ENCODE assay signal across 25 cellular contexts in the genomic region with DNA sequence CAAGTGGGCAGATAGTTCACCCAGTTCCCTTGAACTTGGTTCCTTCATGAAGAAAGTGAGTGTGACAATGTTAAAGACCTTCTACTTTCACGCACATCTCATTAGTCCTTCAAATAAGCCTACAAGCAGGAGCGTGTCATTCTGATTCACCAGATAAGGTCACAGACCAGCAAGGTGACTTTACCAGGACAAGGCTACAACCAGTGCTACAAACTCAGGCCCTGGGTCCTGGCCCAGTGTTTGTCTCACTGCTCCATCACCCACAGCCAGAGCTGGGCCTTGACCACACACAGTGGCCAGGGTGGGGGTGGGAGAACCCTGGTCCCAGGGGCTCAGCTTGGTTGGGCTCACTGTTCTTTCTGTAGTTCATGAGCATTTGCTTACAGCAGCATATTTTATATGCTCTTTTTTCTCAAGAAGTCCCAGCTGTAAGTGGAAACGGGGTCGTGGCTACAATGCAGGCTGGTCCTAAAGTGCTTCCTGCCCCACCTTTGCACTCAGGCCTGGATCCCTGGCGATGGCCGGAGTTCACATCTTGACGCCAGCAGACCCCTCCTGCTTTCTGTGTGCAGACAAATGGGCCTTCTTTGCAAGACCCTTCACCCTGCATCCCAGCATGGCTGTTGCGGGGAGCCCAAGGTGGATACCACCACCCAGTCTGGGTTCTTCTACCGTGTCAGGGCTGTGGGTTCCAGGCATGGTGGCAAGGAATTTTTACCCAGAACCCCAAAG.
DNase-seq lines count a peak whose midpoint lies in the region; ATAC-seq, FAIRE-seq and TF ChIP-seq lines count a peak whose summit lies in the region.
"Had no signal": no experiment of that assay in that cellular context is flagged by ENCODE, and none has a peak within 500 bp of the region (broad histone marks: within the 10 kb centered on the region; RNA-seq: fewer than 3 reads in every experiment).

No MANE protein-coding gene starts in this region.

- WGBS in HepG2 (ENCODE audit: low lambda C conversion rate): 86% methylated on average over 9 of the region's 9 CpGs
- 89% methylated on average over 5 of the region's 9 CpGs for WGBS in right lobe of liver (ENCODE audit: insufficient coverage, low coverage, low lambda C conversion rate, missing lambda C conversion rate)
- WGBS in hepatocyte (ENCODE audit: low lambda C conversion rate, missing lambda C conversion rate): 92% methylated on average over 9 of the region's 9 CpGs
- 90 to 94% methylated on average over 8 to 9 of the region's 9 CpGs for WGBS in upper lobe of left lung, 2 donors

- no peak for DNase-seq in HepG2 (ENCODE audit: low spot score)
- DNase-seq in right lobe of liver: no peak
- DNase-seq in PC-9: no peak
- no peak for DNase-seq in hepatocyte (ENCODE audit: low spot score)
- no peak for DNase-seq in upper lobe of left lung
- DNase-seq in amygdala (lab: John Stamatoyannopoulos, UW): no peak
- DNase-seq in NCI-H146 (lab: John Stamatoyannopoulos, UW): no peak
- DNase-seq: ACHN; activated CD4-positive, alpha-beta T cell treated with anti-CD3 and anti-CD28 coated beads, Interleukin-2, amount 10 ng/mL, durations not matched to agents 24 days and 14 days; activated naive CD4-positive, alpha-beta T cell treated with anti-CD3 and anti-CD28 coated beads for 36 hours; DMS 273 treated with DMSO at 0.1 percent for 48 hours; lower lobe of right lung; NCI-H1092 treated with DMSO at 0.1 percent for 48 hours; NCI-H187 treated with DMSO at 0.1 percent for 48 hours; NCI-H2171 treated with DMSO at 0.1 percent for 48 hours; NCI-H510A; nephron progenitor cell; ovary; SJCRH30; stimulated activated naive B cell treated with anti-CD40 and anti-IgM and Interleukin-4, amounts not matched to agents 10 μg/mL and 1 μg/mL and 100 μg/mL, for 72 hours; T1000; uterus; WERI-Rb-1 had no signal

- CTCF ChIA-PET in HepG2 (lab: Yijun Ruan, JAX; ENCODE audit: low intra/inter-chr PET ratio, low total read pairs) (no interaction called here), PC-9 (lab: Charles Lee) (interaction anchor here (1.4 kb wide), 1 partner anchor 81 kb away, joined by 4 read pairs; no protein-coding TSS in a partner anchor)

- H3K4me2 ChIP-seq in HepG2 (ENCODE audit: low read depth, low read length): no peak overlapping the region
- peak overlapping the region; percentile 54 for H3K4me2 ChIP-seq in PC-9
- no peak overlapping the region for H3K4me2 ChIP-seq in hepatocyte

- intact Hi-C loops in HepG2 (cut with micrococcal nuclease; ENCODE audit: unreplicated experiment) (no loop called here), right lobe of liver (cut with DNase I) (no loop called here), PC-9 (cut with micrococcal nuclease; ENCODE audit: unreplicated experiment) (no loop called here)

- H3K9me2 ChIP-seq in PC-9 (ENCODE audit: insufficient read depth) (no peaks in the 10 kb centered on the region; the same call in 1 of the 2 replicates), hepatocyte (replicated peaks; ENCODE audit: insufficient read depth) (no peaks in the 10 kb centered on the region)

- ATAC-seq in HepG2 (no peak), right lobe of liver (no peak), upper lobe of left lung (ENCODE audit: low FRiP score in 2 of 2) (no peak), HG03025 (IDR thresholded peaks at IDR 0.05; ENCODE audit: low FRiP score, unreplicated experiment) (no peak)
- ATAC-seq: stimulated activated naive B cell treated with anti-CD40 and anti-IgM and Interleukin-4, amounts not matched to agents 10 μg/mL and 1 μg/mL and 100 μg/mL, for 72 hours had no signal

- H4K20me1 ChIP-seq in HepG2 (ENCODE audit: insufficient read depth, low read length) (no peaks in the 10 kb centered on the region), PC-9 (ENCODE audit: insufficient read depth) (no peaks in the 10 kb centered on the region), hepatocyte (ENCODE audit: insufficient read depth, poor library complexity, severe bottlenecking) (no peaks in the 10 kb centered on the region)

- TF ChIP-seq RAD21 in HepG2 (CRISPR knock-in tag; IDR thresholded peaks at IDR 0.05): no peak

- H3K4me3 ChIP-seq in HepG2 (replicated peaks in 1 of 3; ENCODE audit: insufficient read depth in 1 of 3, low read depth in 2 of 3, low read length in 3 of 3) (no peak overlapping the region), right lobe of liver (no peak overlapping the region), PC-9 (no peak overlapping the region), hepatocyte (no peak overlapping the region), upper lobe of left lung (no peak overlapping the region)
- H3K4me3 ChIP-seq: lower lobe of right lung, ovary, SJCRH30, skin epidermis, uterus had no signal

- peaks cover 10% of the 10 kb centered on the region for H3K4me1 ChIP-seq in HepG2 (ENCODE audit: insufficient read depth, low read length)
- H3K4me1 ChIP-seq in right lobe of liver: peaks cover 0 to 20% (median 0%) of the 10 kb centered on the region in 4 donors
- peaks cover 46% of the 10 kb centered on the region for H3K4me1 ChIP-seq in PC-9 (replicated peaks; ENCODE audit: insufficient read depth)
- peaks cover 15% of the 10 kb centered on the region for H3K4me1 ChIP-seq in hepatocyte (ENCODE audit: insufficient read depth)
- H3K4me1 ChIP-seq in upper lobe of left lung: peaks cover 9 to 36% (median 25%) of the 10 kb centered on the region in 4 donors
- H3K4me1 ChIP-seq: SJCRH30, uterus had no signal

- no peak overlapping the region for H3K27ac ChIP-seq in HepG2 (ENCODE audit: extremely low read length, insufficient read depth, low read length)
- H3K27ac ChIP-seq in right lobe of liver: no peak overlapping the region
- peak overlapping the region; percentile 63 for H3K27ac ChIP-seq in PC-9
- H3K27ac ChIP-seq in hepatocyte: peak overlapping the region; percentile 74
- H3K27ac ChIP-seq in upper lobe of left lung: peak overlapping the region in 3 of 4 donors; percentile 3 to 55 (median 32)
- H3K27ac ChIP-seq: lower lobe of right lung, ovary, SJCRH30, skin epidermis, uterus, WERI-Rb-1 had no signal

- peaks cover 10% of the 10 kb centered on the region; the same call in 1 of the 2 replicates for H3F3A ChIP-seq in PC-9 (ENCODE audit: insufficient read depth, low read depth)

- BruUV-seq in HepG2 (replicated peaks; lab: Mats Ljungman, UMichigan): no TSS peak
- no TSS peak for BruUV-seq in PC-9 (replicated peaks; lab: Mats Ljungman, UMichigan)

- H3K36me3 ChIP-seq in HepG2 (replicated peaks in 1 of 2; ENCODE audit: control insufficient read depth in 1 of 2, insufficient read depth in 2 of 2, low read length in 2 of 2) (no peaks in the 10 kb centered on the region), right lobe of liver (peaks cover 0 to 2% (median 0%) of the 10 kb centered on the region in 4 donors), PC-9 (ENCODE audit: low read depth) (0 out of 2 replicates have a peak, but pooled peaks cover 3% of the 10 kb centered on the region), hepatocyte (replicated peaks; ENCODE audit: insufficient read depth, low read depth) (no peaks in the 10 kb centered on the region), upper lobe of left lung (peaks cover 0 to 42% (median 8%) of the 10 kb centered on the region in 4 donors)
- H3K36me3 ChIP-seq: ovary, uterus, WERI-Rb-1 had no signal

- TF ChIP-seq CTCF in HepG2 (CRISPR knock-in tag; IDR thresholded peaks at IDR 0.05): no peak
- no peak for TF ChIP-seq CTCF in right lobe of liver (IDR thresholded peaks at IDR 0.05)
- TF ChIP-seq CTCF in PC-9 (conservative IDR thresholded peaks at IDR 0.05): no peak
- no peak for TF ChIP-seq CTCF in hepatocyte (IDR thresholded peaks at IDR 0.05; ENCODE audit: poor library complexity)
- no peak for TF ChIP-seq CTCF in upper lobe of left lung (IDR thresholded peaks at IDR 0.05)

- H3K27me3 ChIP-seq in HepG2 (ENCODE audit: control insufficient read depth in 1 of 2, insufficient read depth in 2 of 2, low read length in 2 of 2): no peaks in the 10 kb centered on the region
- no peaks in the 10 kb centered on the region for H3K27me3 ChIP-seq in right lobe of liver
- no peaks in the 10 kb centered on the region for H3K27me3 ChIP-seq in PC-9 (ENCODE audit: insufficient read depth, low read depth)
- H3K27me3 ChIP-seq in hepatocyte: no peaks in the 10 kb centered on the region
- no peaks in the 10 kb centered on the region for H3K27me3 ChIP-seq in upper lobe of left lung
- H3K27me3 ChIP-seq: ovary, SJCRH30, uterus had no signal

- in situ Hi-C loops in HepG2 (cut with HindIII; ENCODE audit: extremely low pct_ligation_motif_present, low pct_unique_long_range_greater_than_20kb): no loop called here

- TF ChIP-seq EP300 in HepG2 (IDR thresholded peaks at IDR 0.05; ENCODE audit: low read depth in 2 of 2, low read length in 2 of 2) (no peak), HepG2 (CRISPR knock-in tag; IDR thresholded peaks at IDR 0.05; ENCODE audit: borderline replicate concordance) (no peak), upper lobe of left lung (IDR thresholded peaks at IDR 0.05) (no peak)

- no peak overlapping the region for H3K9ac ChIP-seq in HepG2 (ENCODE audit: insufficient read depth, low read depth, low read length)

- H3K79me2 ChIP-seq in HepG2 (ENCODE audit: insufficient read depth, low read length): no peaks in the 10 kb centered on the region
- no peaks in the 10 kb centered on the region for H3K79me2 ChIP-seq in PC-9 (ENCODE audit: low read depth)
- no peaks in the 10 kb centered on the region for H3K79me2 ChIP-seq in hepatocyte

- no peak for FAIRE-seq in HepG2 (lab: Jason Lieb, UNC)

- TF ChIP-seq POLR2A in HepG2 (IDR thresholded peaks at IDR 0.05; ENCODE audit: insufficient read depth in 1 of 2, low read depth in 2 of 2, low read length in 2 of 2): no peak
- TF ChIP-seq POLR2A in right lobe of liver (IDR thresholded peaks at IDR 0.05): no peak
- TF ChIP-seq POLR2A in upper lobe of left lung (IDR thresholded peaks at IDR 0.05): no peak

- H3K9me3 ChIP-seq in HepG2 (ENCODE audit: low read length) (no peaks in the 10 kb centered on the region), right lobe of liver (no peaks in the 10 kb centered on the region), PC-9 (ENCODE audit: insufficient read depth, low read depth) (no peaks in the 10 kb centered on the region), hepatocyte (ENCODE audit: low read depth) (no peaks in the 10 kb centered on the region), upper lobe of left lung (no peaks in the 10 kb centered on the region)
- H3K9me3 ChIP-seq: lower lobe of right lung, ovary, SJCRH30, uterus had no signal

- H2AFZ ChIP-seq in HepG2 (ENCODE audit: low read length) (no peak overlapping the region), PC-9 (no peak overlapping the region), hepatocyte (no peak overlapping the region)

- POLR2A ChIA-PET in HepG2 (lab: Yijun Ruan, JAX) (no interaction called here), PC-9 (lab: Charles Lee; ENCODE audit: unreplicated experiment) (interaction anchor here (0.6 kb wide), 1 partner anchor 69 kb away, joined by 3 read pairs; no protein-coding TSS in a partner anchor)

TF ChIP-seq in HepG2, 621 proteins besides CTCF, POLR2A, EP300 and RAD21:
- no peak for TF ChIP-seq ZKSCAN1 (IDR thresholded peaks at IDR 0.05; ENCODE audit: low read length)
- peak; percentile 53 to 64 for TF ChIP-seq MAFK (conservative IDR thresholded peaks at IDR 0.05 in 1 of 2, IDR thresholded peaks at IDR 0.05 in 1 of 2; ENCODE audit: low read length in 2 of 2)

Comparison
In these comparisons a context has a peak if more than half of its experiments do, and no peak if none do; other contexts are left out.
1. H3K27ac ChIP-seq: peak in PC-9 (single experiment), hepatocyte (single experiment) and upper lobe of left lung (3 of 4); none in HepG2 (single experiment) and right lobe of liver (0 of 3).